In the genomic region with DNA sequence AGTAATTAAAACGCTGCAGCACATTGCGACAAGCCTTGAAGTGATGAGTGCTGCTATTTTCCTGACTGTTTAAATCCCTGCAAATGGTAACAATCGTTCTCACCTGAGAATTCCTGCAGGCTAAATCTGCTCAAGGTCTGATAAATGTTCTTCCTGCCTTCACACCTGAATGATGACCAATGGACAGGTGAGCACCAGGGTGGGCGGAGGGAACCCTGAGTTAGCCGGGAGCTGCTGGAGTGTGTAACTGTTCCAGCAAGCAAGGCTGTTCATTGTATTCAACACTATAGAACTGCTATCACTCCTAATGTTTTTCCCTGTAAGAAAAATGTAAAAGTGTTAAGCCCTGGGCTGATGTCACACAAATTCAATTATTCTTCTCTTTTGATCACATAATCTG, we compare ENCODE assay signal across 20 cellular contexts. TPM values are rescaled to one million over a fixed set of nuclear protein-coding genes. Genes with fewer than 3 reads are reported as not detected.
DNase-seq lines count a peak whose midpoint lies in the region; ATAC-seq and TF ChIP-seq lines count a peak whose summit lies in the region.
"Had no signal": no experiment of that assay in that cellular context is flagged by ENCODE, and none has a peak within 500 bp of the region (broad histone marks: within the 10 kb centered on the region; RNA-seq: fewer than 3 reads in every experiment).

No MANE protein-coding gene starts in this region.

- H3K27ac ChIP-seq in caudate nucleus (ENCODE audit: low read depth, low read length) = peak overlapping the region; percentile 49
- no peak overlapping the region for H3K27ac ChIP-seq in smooth muscle cell (ENCODE audit: low read depth)
- H3K27ac ChIP-seq in SK-N-SH (ENCODE audit: low read depth in 2 of 2, low read length in 1 of 2) = no peak overlapping the region
- H3K27ac ChIP-seq: BLaER1 treated with 17β-estradiol and CSF1 and Interleukin-3, amounts not matched to agents 10 nM and 100 nM had no signal

- H2AFZ ChIP-seq in smooth muscle cell (ENCODE audit: low read depth) = no peak overlapping the region
- no peak overlapping the region for H2AFZ ChIP-seq in SK-N-SH (ENCODE audit: low read depth)

- ATAC-seq in HG03196 (IDR thresholded peaks at IDR 0.05; ENCODE audit: unreplicated experiment) (no peak), GM21381 (IDR thresholded peaks at IDR 0.05; ENCODE audit: unreplicated experiment) (no peak)
- ATAC-seq: CD8-positive, alpha-beta T cell had no signal

- peaks cover 30% of the 10 kb centered on the region for H3K4me1 ChIP-seq in Caco-2
- peaks cover 16% of the 10 kb centered on the region for H3K4me1 ChIP-seq in smooth muscle cell (ENCODE audit: low read depth)
- H3K4me1 ChIP-seq in SK-N-SH (ENCODE audit: control insufficient read depth in 1 of 2, insufficient read depth in 2 of 2, low read depth in 1 of 2, low read length in 1 of 2) = peaks cover 0 to 9% of the 10 kb centered on the region in 2 experiments; a peak in 1 of 4 replicates

- no peak overlapping the region for H3K27ac Mint-ChIP-seq in Caco-2 (ENCODE audit: unreplicated experiment)
- H3K27ac Mint-ChIP-seq in progenitor cell of endocrine pancreas = peak overlapping the region; percentile 92
- H3K27ac Mint-ChIP-seq: CD8-positive, alpha-beta T cell had no signal

- no peaks in the 10 kb centered on the region for H3F3A ChIP-seq in smooth muscle cell (ENCODE audit: low read depth)
- H3F3A ChIP-seq in SK-N-SH (replicated peaks; ENCODE audit: insufficient read depth) = no peaks in the 10 kb centered on the region

- no peak for TF ChIP-seq RAD21 in SK-N-SH (IDR thresholded peaks at IDR 0.05; ENCODE audit: low read length)

- TF ChIP-seq EP300 in SK-N-SH (IDR thresholded peaks at IDR 0.05; ENCODE audit: borderline replicate concordance in 1 of 2, low read depth in 1 of 2, low read length in 1 of 2) = no peak

- H4K20me1 ChIP-seq in smooth muscle cell (ENCODE audit: low read depth) = no peaks in the 10 kb centered on the region
- no peaks in the 10 kb centered on the region for H4K20me1 ChIP-seq in SK-N-SH (ENCODE audit: insufficient read depth)
- H4K20me1 ChIP-seq: BLaER1 treated with 17β-estradiol and CSF1 and Interleukin-3, amounts not matched to agents 10 nM and 100 nM had no signal

- intact Hi-C loops in Caco-2 (cut with micrococcal nuclease; ENCODE audit: unreplicated experiment) = no loop called here

- no peaks in the 10 kb centered on the region for H3K9me3 Mint-ChIP-seq in Caco-2 (ENCODE audit: unreplicated experiment)
- no peaks in the 10 kb centered on the region for H3K9me3 Mint-ChIP-seq in progenitor cell of endocrine pancreas (ENCODE audit: low read depth)
- H3K9me3 Mint-ChIP-seq: CD8-positive, alpha-beta T cell had no signal

- DNase-seq in Caco-2 (no peak), caudate nucleus (lab: John Stamatoyannopoulos, UW) (no peak), left kidney (ENCODE audit: low read depth, low spot score) (peak; percentile 90), progenitor cell of endocrine pancreas (ENCODE audit: low spot score, unreplicated experiment) (no peak), smooth muscle cell (lab: John Stamatoyannopoulos, UW; ENCODE audit: unreplicated experiment) (no peak), SK-N-SH (no peak)
- DNase-seq: CD8-positive, alpha-beta T cell; NCI-H1092 treated with DMSO at 0.1 percent for 48 hours; NCI-H146; NCI-H2029 treated with DMSO at 0.1 percent for 48 hours; NCI-H446 treated with DMSO at 0.1 percent for 48 hours; NCI-H748 treated with DMSO at 0.1 percent for 48 hours; OCI-M1; SHP77 had no signal

- H3K79me2 ChIP-seq in smooth muscle cell (ENCODE audit: low read depth) (no peaks in the 10 kb centered on the region), SK-N-SH (ENCODE audit: insufficient read depth) (no peaks in the 10 kb centered on the region)

- H3K9ac ChIP-seq in smooth muscle cell (ENCODE audit: low read depth) = no peak overlapping the region
- no peak overlapping the region for H3K9ac ChIP-seq in SK-N-SH
- H3K9ac ChIP-seq: BLaER1 treated with 17β-estradiol and CSF1 and Interleukin-3, amounts not matched to agents 10 nM and 100 nM had no signal

- H3K4me1 Mint-ChIP-seq in Caco-2 (ENCODE audit: low read depth, unreplicated experiment) = peaks cover 11% of the 10 kb centered on the region
- H3K4me1 Mint-ChIP-seq in progenitor cell of endocrine pancreas (ENCODE audit: low read depth) = peaks cover 54% of the 10 kb centered on the region

- no peaks in the 10 kb centered on the region for H3K36me3 ChIP-seq in Caco-2 (ENCODE audit: control insufficient read depth, insufficient read depth, low read length)
- no peaks in the 10 kb centered on the region for H3K36me3 ChIP-seq in smooth muscle cell (ENCODE audit: low read depth)
- no peaks in the 10 kb centered on the region for H3K36me3 ChIP-seq in SK-N-SH (replicated peaks in 1 of 2; ENCODE audit: control insufficient read depth in 1 of 2, insufficient read depth in 2 of 2, low read length in 1 of 2)
- H3K36me3 ChIP-seq: BLaER1 treated with 17β-estradiol and CSF1 and Interleukin-3, amounts not matched to agents 10 nM and 100 nM had no signal

- no peaks in the 10 kb centered on the region for H3K27me3 ChIP-seq in Caco-2 (replicated peaks; ENCODE audit: control insufficient read depth, insufficient read depth, low read length)
- peaks cover 33% of the 10 kb centered on the region for H3K27me3 ChIP-seq in smooth muscle cell (ENCODE audit: low read depth)
- no peaks in the 10 kb centered on the region for H3K27me3 ChIP-seq in SK-N-SH (ENCODE audit: insufficient read depth)
- H3K27me3 ChIP-seq: BLaER1 treated with 17β-estradiol and CSF1 and Interleukin-3, amounts not matched to agents 10 nM and 100 nM had no signal

- H3K9me3 ChIP-seq in Caco-2 (no peaks in the 10 kb centered on the region), smooth muscle cell (replicated peaks; ENCODE audit: low read depth) (no peaks in the 10 kb centered on the region), SK-N-SH (no peaks in the 10 kb centered on the region)

- H3K4me2 ChIP-seq in smooth muscle cell (no peak overlapping the region), SK-N-SH (no peak overlapping the region)
- H3K4me2 ChIP-seq: BLaER1 treated with 17β-estradiol and CSF1 and Interleukin-3, amounts not matched to agents 10 nM and 100 nM had no signal

- POLR2A ChIA-PET in Caco-2 (lab: Charles Lee) = no interaction called here
- POLR2A ChIA-PET in SK-N-SH (lab: Yijun Ruan, JAX) = no interaction called here

- BruUV-seq in Caco-2 (replicated peaks; lab: Mats Ljungman, UMichigan) = TSS peak; percentile 28

- 83% methylated on average over 5 of the region's 5 CpGs for WGBS in smooth muscle cell (ENCODE audit: low lambda C conversion rate)
- WGBS in SK-N-SH (ENCODE audit: low lambda C conversion rate) = 53% methylated on average over 5 of the region's 5 CpGs

- H3K9me2 ChIP-seq in SK-N-SH = no peaks in the 10 kb centered on the region

- H3K4me3 ChIP-seq in Caco-2 (ENCODE audit: low read depth, low read length) (no peak overlapping the region), smooth muscle cell (no peak overlapping the region), SK-N-SH (ENCODE audit: low read depth in 2 of 2, low read length in 1 of 2) (no peak overlapping the region)
- H3K4me3 ChIP-seq: BLaER1 treated with 17β-estradiol and CSF1 and Interleukin-3, amounts not matched to agents 10 nM and 100 nM; K562 had no signal

- no peaks in the 10 kb centered on the region for H3K27me3 Mint-ChIP-seq in Caco-2 (ENCODE audit: insufficient read depth, unreplicated experiment)
- no peaks in the 10 kb centered on the region for H3K27me3 Mint-ChIP-seq in progenitor cell of endocrine pancreas

- no peak for TF ChIP-seq CTCF in Caco-2 (IDR thresholded peaks at IDR 0.05; ENCODE audit: insufficient read depth in 1 of 2, low read depth in 1 of 2, low read length in 1 of 2, severe bottlenecking in 1 of 2, unreplicated experiment in 1 of 2)
- TF ChIP-seq CTCF in progenitor cell of endocrine pancreas (IDR thresholded peaks at IDR 0.05; ENCODE audit: unreplicated experiment) = no peak
- TF ChIP-seq CTCF in smooth muscle cell (IDR thresholded peaks at IDR 0.05; ENCODE audit: borderline replicate concordance, insufficient read depth, poor library complexity, severe bottlenecking) = no peak
- TF ChIP-seq CTCF in SK-N-SH (IDR thresholded peaks at IDR 0.05) = no peak

- CTCF ChIA-PET in Caco-2 (lab: Charles Lee) = no interaction called here
- CTCF ChIA-PET in SK-N-SH (lab: Yijun Ruan, JAX) = no interaction called here

- H3K4me3 Mint-ChIP-seq in Caco-2 (ENCODE audit: unreplicated experiment) (no peak overlapping the region), progenitor cell of endocrine pancreas (ENCODE audit: low read depth) (peak overlapping the region; percentile 67)
- H3K4me3 Mint-ChIP-seq: CD8-positive, alpha-beta T cell had no signal

- H3K36me3 Mint-ChIP-seq in Caco-2 (ENCODE audit: insufficient read depth, unreplicated experiment) (no peaks in the 10 kb centered on the region), progenitor cell of endocrine pancreas (ENCODE audit: insufficient read depth) (peaks cover 4% of the 10 kb centered on the region)
- H3K36me3 Mint-ChIP-seq: CD8-positive, alpha-beta T cell had no signal

RNA-seq across cellular contexts. Expression of a gene that starts 4.0 kb away (rescaled TPM):
- 18.6 and 21.1 TPM in 2 replicates for total RNA-seq in Caco-2 (2022)
- total RNA-seq in progenitor cell of endocrine pancreas = 30.5 and 33.2 TPM in 2 replicates
- total RNA-seq in smooth muscle cell = 0.18 TPM in 1 of 2 replicates, not detected in the other
- polyA plus RNA-seq in smooth muscle cell = 0.06 and 0.59 TPM in 2 replicates
- not detected in 2 replicates for polyA plus RNA-seq in SK-N-SH (2012; rRNA removed)
- polyA plus RNA-seq in SK-N-SH (2012; cell fraction: cytosol; rRNA removed) = not detected in 2 replicates
- polyA plus RNA-seq in SK-N-SH (2012; cell fraction: nucleus; rRNA removed) = not detected in 2 replicates
- total RNA-seq: CD8-positive, alpha-beta T cell; H4; K562; RPMI7951 had no signal
- polyA plus RNA-seq: K562 had no signal

Comparison
In these comparisons a context has a peak if more than half of its experiments do, and no peak if none do; other contexts are left out.
1. RNA of a gene that starts 4.0 kb away (total RNA-seq): 30.5 to 33.2 TPM in progenitor cell of endocrine pancreas and 18.6 to 21.1 TPM in Caco-2; 0.18 TPM in smooth muscle cell; every median in the first group is over 10 times any median in the second.